In the genomic region with DNA sequence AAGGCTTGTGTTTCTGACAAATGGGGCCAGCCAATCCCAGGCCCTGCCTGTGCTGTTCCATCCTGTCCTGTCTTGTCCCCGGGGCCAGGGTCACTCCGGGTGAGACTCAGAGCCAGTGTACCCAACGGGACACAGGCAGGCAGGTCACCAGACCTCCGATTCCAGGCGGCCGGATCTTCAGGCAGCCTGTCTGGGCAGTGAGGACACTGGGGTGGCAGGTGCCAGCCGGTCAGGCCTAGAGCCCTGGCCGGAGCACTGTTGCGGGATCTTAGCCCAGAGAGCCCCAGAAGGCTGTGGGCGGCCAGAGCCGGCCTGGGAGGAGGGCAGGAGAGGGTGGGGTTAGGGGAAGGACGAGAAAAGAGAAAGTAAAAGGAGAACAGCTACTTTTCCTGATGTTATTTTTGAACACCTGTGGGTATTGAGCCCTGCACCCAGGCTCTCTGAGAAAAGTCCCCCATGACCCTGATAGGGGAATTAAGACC, we compare ENCODE assay signal across 7 cellular contexts. TPM values are rescaled to one million over a fixed set of nuclear protein-coding genes. Genes with fewer than 3 reads are reported as not detected.
DNase-seq lines count a peak whose midpoint lies in the region; ATAC-seq and FAIRE-seq lines count a peak whose summit lies in the region.

No MANE protein-coding gene starts in this region.

- peaks cover 42% of the 10 kb centered on the region for H3K4me1 Mint-ChIP-seq in activated T-cell treated with anti-CD3 and anti-CD28 coated beads, Interleukin-2, amount 50 U/mL, for 72 hours (ENCODE audit: low read depth)

- H3K36me3 ChIP-seq in small intestine (ENCODE audit: control insufficient read depth in 2 of 2, insufficient read depth in 2 of 2, low read length in 2 of 2): no peaks in the 10 kb centered on the region

- no peaks in the 10 kb centered on the region for H3K9me3 ChIP-seq in right cardiac atrium (ENCODE audit: control insufficient read depth, low read length)
- H3K9me3 ChIP-seq in small intestine (ENCODE audit: control insufficient read depth, low read depth): no peaks in the 10 kb centered on the region

- no peaks in the 10 kb centered on the region for H3K36me3 Mint-ChIP-seq in activated T-cell treated with anti-CD3 and anti-CD28 coated beads, Interleukin-2, amount 50 U/mL, for 72 hours (ENCODE audit: insufficient read depth in 2 of 2)

- H3K9me3 Mint-ChIP-seq in activated T-cell treated with anti-CD3 and anti-CD28 coated beads, Interleukin-2, amount 50 U/mL, for 72 hours: no peaks in the 10 kb centered on the region

- H3K4me3 ChIP-seq in right cardiac atrium (ENCODE audit: low read length): no peak overlapping the region
- peak overlapping the region in 1 of 2 donors; percentile 26 for H3K4me3 ChIP-seq in small intestine (ENCODE audit: low read depth in 1 of 2, low read length in 2 of 2)

- peak in 1 of 2 donors; percentile 18 for DNase-seq in activated T-cell treated with anti-CD3 and anti-CD28 coated beads, Interleukin-2, amount 50 U/mL, for 72 hours
- peak; percentile 77 to 91 (median 88) for DNase-seq in right cardiac atrium
- DNase-seq in small intestine: peak; percentile 69
- no peak for DNase-seq in NCI-H1092 (lab: John Stamatoyannopoulos, UW)

- 3% methylated on average over 12 of the region's 12 CpGs for WGBS in right cardiac atrium
- WGBS in small intestine, 3 donors: 3 to 10% (median 7%) methylated on average over 12 of the region's 12 CpGs

- ATAC-seq in GM18502 (IDR thresholded peaks at IDR 0.05; ENCODE audit: poor library complexity, unreplicated experiment) (peak; percentile 25), HG02981 (IDR thresholded peaks at IDR 0.05; ENCODE audit: unreplicated experiment) (peak; percentile 22), right cardiac atrium (peak; percentile 27 to 49), HG03521 (IDR thresholded peaks at IDR 0.05; ENCODE audit: unreplicated experiment) (no peak)
- peak in 1 of 2 donors; percentile 1 for ATAC-seq in activated T-cell treated with anti-CD3 and anti-CD28 coated beads, Interleukin-2, amount 50 U/mL, for 72 hours (replicated peaks in 1 of 2)

- peak overlapping the region; percentile 70 to 80 for H3K4me3 Mint-ChIP-seq in activated T-cell treated with anti-CD3 and anti-CD28 coated beads, Interleukin-2, amount 50 U/mL, for 72 hours

- peak overlapping the region; percentile 74 for H3K27ac Mint-ChIP-seq in activated T-cell treated with anti-CD3 and anti-CD28 coated beads, Interleukin-2, amount 50 U/mL, for 72 hours

- H3K27ac ChIP-seq in right cardiac atrium (ENCODE audit: low read length) (peak overlapping the region; percentile 96), small intestine (ENCODE audit: low read depth in 1 of 2, low read length in 1 of 2) (peak overlapping the region; percentile 98 to 99)

- H3K27me3 Mint-ChIP-seq in activated T-cell treated with anti-CD3 and anti-CD28 coated beads, Interleukin-2, amount 50 U/mL, for 72 hours (ENCODE audit: low read depth): no peaks in the 10 kb centered on the region

- H3K4me1 ChIP-seq in right cardiac atrium (ENCODE audit: control insufficient read depth, insufficient read depth, low read length) (peaks cover 9% of the 10 kb centered on the region), small intestine (ENCODE audit: control insufficient read depth in 2 of 2, insufficient read depth in 1 of 2, low read depth in 1 of 2, low read length in 1 of 2) (peaks cover 2 to 12% of the 10 kb centered on the region in 2 donors)

- intact Hi-C loops in right cardiac atrium (cut with DNase I): loop anchor here in 2 of 4 donors (2.0 kb wide), 2 partner anchors 61 to 63 kb away; no protein-coding TSS in a partner anchor

- H3K27me3 ChIP-seq in right cardiac atrium (ENCODE audit: control insufficient read depth, insufficient read depth) (no peaks in the 10 kb centered on the region), small intestine (ENCODE audit: control insufficient read depth in 2 of 2, insufficient read depth in 2 of 2, low read length in 2 of 2) (no peaks in the 10 kb centered on the region)

- no peak for FAIRE-seq in small intestine (lab: Jason Lieb, UNC)

RNA-seq across cellular contexts. Expression of gene ACTB, which starts 27.6 kb away (rescaled TPM):
- 1,000 to 10,000 TPM; 4,284 to 5,173 TPM for total RNA-seq in activated T-cell treated with anti-CD3 and anti-CD28 coated beads, Interleukin-2, amount 50 U/mL, for 72 hours
- 1,000 to 10,000 TPM in 1 of 4 donors, 100 to 1,000 TPM in 3; 532 to 1,379 (median 904) TPM for total RNA-seq in right cardiac atrium
- polyA plus RNA-seq in right cardiac atrium (1,110 TPM), small intestine (1,000 to 10,000 TPM; 3,422 to 5,487 (median 4,014) TPM)

RNA-seq across cellular contexts. Expression of gene FSCN1, which starts 34.7 kb away (rescaled TPM):
- 10 to 100 TPM; 25.7 to 31.3 TPM for total RNA-seq in activated T-cell treated with anti-CD3 and anti-CD28 coated beads, Interleukin-2, amount 50 U/mL, for 72 hours
- total RNA-seq in right cardiac atrium: 10 to 100 TPM; 13.4 to 21.1 (median 16.9) TPM
- polyA plus RNA-seq in right cardiac atrium: 9.7 TPM
- polyA plus RNA-seq in small intestine: 10 to 100 TPM in 1 of 3 donors, 1 to 10 TPM in 1, under 1 TPM in 1; 0.67 to 13.3 (median 7.0) TPM

RNA-seq across cellular contexts. Expression of gene FBXL18, which starts 44.4 kb away (rescaled TPM):
- total RNA-seq in activated T-cell treated with anti-CD3 and anti-CD28 coated beads, Interleukin-2, amount 50 U/mL, for 72 hours: 10 to 100 TPM in 1 of 2 donors, 1 to 10 TPM in 1; 10.0 to 12.3 TPM
- total RNA-seq in right cardiac atrium: 1 to 10 TPM; 5.3 to 6.4 (median 6.0) TPM
- 2.7 TPM for polyA plus RNA-seq in right cardiac atrium
- 1 to 10 TPM; 1.1 to 3.4 (median 1.3) TPM for polyA plus RNA-seq in small intestine
